Comparison of ENCODE assay signal across 9 cellular contexts in genomic region chr14:23568600-23569310, GRCh38. TPM values are rescaled to one million over a fixed set of nuclear protein-coding genes. Genes with fewer than 3 reads are reported as not detected.
A peak's percentile ranks its signal among the peaks of the same experiment; 100 is the strongest.
DNase-seq lines count a peak whose midpoint lies in the region; ATAC-seq and TF ChIP-seq lines count a peak whose summit lies in the region.
"Had no signal": no experiment of that assay in that cellular context is flagged by ENCODE, and none has a peak within 500 bp of the region (broad histone marks: within the 10 kb centered on the region; RNA-seq: fewer than 3 reads in every experiment).

No MANE protein-coding gene starts in this region.

- H3K9ac ChIP-seq in mesenchymal stem cell (ENCODE audit: low read length) = no peak overlapping the region

- peaks cover 5% of the 10 kb centered on the region for H3K27me3 Mint-ChIP-seq in activated T-helper 1 cell treated with anti-CD3 and anti-CD28 coated beads, Interleukin-12 subunit alpha, Interleukin-12 subunit beta, Interleukin-2, Interleukin-4 antibody, amounts not matched to agents 30 ng/mL and 10 ng/mL and 1 ng/mL, durations not matched to agents 14 hours and 24 hours and 36 hours (ENCODE audit: insufficient read depth)

- H3K4me3 Mint-ChIP-seq in activated T-helper 1 cell treated with anti-CD3 and anti-CD28 coated beads, Interleukin-12 subunit alpha, Interleukin-12 subunit beta, Interleukin-2, Interleukin-4 antibody, amounts not matched to agents 30 ng/mL and 10 ng/mL and 1 ng/mL, durations not matched to agents 14 hours and 24 hours and 36 hours = peak overlapping the region; percentile 100

- no peak overlapping the region for H2BK12ac ChIP-seq in mesenchymal stem cell (ENCODE audit: low read length in 2 of 2)

- no peak overlapping the region for H2BK120ac ChIP-seq in mesenchymal stem cell (ENCODE audit: low read depth, low read length)

- H2BK15ac ChIP-seq in mesenchymal stem cell (ENCODE audit: low read depth, poor library complexity, severe bottlenecking) = no peak overlapping the region

- peak overlapping the region; percentile 28 for H4K8ac ChIP-seq in mesenchymal stem cell (ENCODE audit: low read length)

- peaks cover 3 to 27% of the 10 kb centered on the region in 2 experiments for H3K36me3 ChIP-seq in mesenchymal stem cell (ENCODE audit: control insufficient read depth in 1 of 2, insufficient read depth in 2 of 2, low read depth in 1 of 2, low read length in 2 of 2)

- peak; percentile 31 for DNase-seq in DMS53 (lab: John Stamatoyannopoulos, UW)
- DNase-seq in DMS53 treated with DMSO at 0.1 percent for 48 hours (lab: John Stamatoyannopoulos, UW; ENCODE audit: unreplicated experiment) = no peak
- DNase-seq in LNCaP clone FGC (ENCODE audit: low read depth) = no peak
- no peak for DNase-seq in activated T-helper 1 cell treated with anti-CD3 and anti-CD28 coated beads, Interleukin-12 subunit alpha, Interleukin-12 subunit beta, Interleukin-2, Interleukin-4 antibody, amounts not matched to agents 30 ng/mL and 10 ng/mL and 1 ng/mL, durations not matched to agents 14 hours and 24 hours and 36 hours (ENCODE audit: low spot score)
- DNase-seq in mesenchymal stem cell = peak; percentile 24
- no peak for DNase-seq in activated gamma-delta T cell treated with Interleukin-2 at 50 U/mL for 16 hours

- 0 out of 2 replicates have a peak, but pooled peaks have one; percentile 7 for TF ChIP-seq CTCF in LNCaP clone FGC (IDR thresholded peaks at IDR 0.05; ENCODE audit: control insufficient read depth, extremely low read depth, insufficient read depth)

- no peak for ATAC-seq in GM18870 (IDR thresholded peaks at IDR 0.05; ENCODE audit: unreplicated experiment)
- ATAC-seq in GM19463 (IDR thresholded peaks at IDR 0.05; ENCODE audit: unreplicated experiment) = no peak

- no peaks in the 10 kb centered on the region for H3K9me3 Mint-ChIP-seq in activated T-helper 1 cell treated with anti-CD3 and anti-CD28 coated beads, Interleukin-12 subunit alpha, Interleukin-12 subunit beta, Interleukin-2, Interleukin-4 antibody, amounts not matched to agents 30 ng/mL and 10 ng/mL and 1 ng/mL, durations not matched to agents 14 hours and 24 hours and 36 hours

- no peak overlapping the region for H3K23ac ChIP-seq in mesenchymal stem cell (ENCODE audit: low read length in 2 of 2)

- peaks cover 15% of the 10 kb centered on the region for H3K4me1 ChIP-seq in mesenchymal stem cell (ENCODE audit: control insufficient read depth, insufficient read depth, low read depth, low read length)

- H3K4me3 ChIP-seq in LNCaP clone FGC (ENCODE audit: low read depth, low read length) (no peak overlapping the region), mesenchymal stem cell (ENCODE audit: insufficient read depth in 1 of 2, low read depth in 1 of 2, low read length in 2 of 2) (no peak overlapping the region)

- peak overlapping the region; percentile 33 for H2AK5ac ChIP-seq in mesenchymal stem cell (ENCODE audit: low read length, severe bottlenecking)

- no peak overlapping the region for H2AFZ ChIP-seq in mesenchymal stem cell (ENCODE audit: low read depth, low read length)

- no peak overlapping the region for H4K91ac ChIP-seq in mesenchymal stem cell (ENCODE audit: low read length)

- H3K27ac ChIP-seq in mesenchymal stem cell (ENCODE audit: low read length, poor library complexity, severe bottlenecking) = no peak overlapping the region

- no peak overlapping the region for H3K4ac ChIP-seq in mesenchymal stem cell (ENCODE audit: low read depth in 1 of 2, low read length in 2 of 2)

- intact Hi-C loops in activated T-helper 1 cell treated with anti-CD3 and anti-CD28 coated beads, Interleukin-12 subunit alpha, Interleukin-12 subunit beta, Interleukin-2, Interleukin-4 antibody, amounts not matched to agents 30 ng/mL and 10 ng/mL and 1 ng/mL, durations not matched to agents 14 hours and 24 hours and 36 hours (cut with micrococcal nuclease) = loop anchor here (5.0 to 10.0 kb wide), 2 partner anchors 874 to 1044 kb away; partner anchors contain the start of gene SDR39U1

- H3K27me3 ChIP-seq in mesenchymal stem cell (ENCODE audit: control insufficient read depth in 1 of 2, insufficient read depth in 1 of 2, low read length in 2 of 2) = peaks cover 28 to 34% of the 10 kb centered on the region in 2 experiments

- peaks cover 44% of the 10 kb centered on the region for H3K4me1 Mint-ChIP-seq in activated T-helper 1 cell treated with anti-CD3 and anti-CD28 coated beads, Interleukin-12 subunit alpha, Interleukin-12 subunit beta, Interleukin-2, Interleukin-4 antibody, amounts not matched to agents 30 ng/mL and 10 ng/mL and 1 ng/mL, durations not matched to agents 14 hours and 24 hours and 36 hours (ENCODE audit: low read depth)

- peak overlapping the region; percentile 97 for H3K27ac Mint-ChIP-seq in activated T-helper 1 cell treated with anti-CD3 and anti-CD28 coated beads, Interleukin-12 subunit alpha, Interleukin-12 subunit beta, Interleukin-2, Interleukin-4 antibody, amounts not matched to agents 30 ng/mL and 10 ng/mL and 1 ng/mL, durations not matched to agents 14 hours and 24 hours and 36 hours

- no peak overlapping the region for H3K4me2 ChIP-seq in mesenchymal stem cell (ENCODE audit: low read length, poor library complexity, severe bottlenecking)

- H3K36me3 Mint-ChIP-seq in activated T-helper 1 cell treated with anti-CD3 and anti-CD28 coated beads, Interleukin-12 subunit alpha, Interleukin-12 subunit beta, Interleukin-2, Interleukin-4 antibody, amounts not matched to agents 30 ng/mL and 10 ng/mL and 1 ng/mL, durations not matched to agents 14 hours and 24 hours and 36 hours (ENCODE audit: low read depth) = peaks cover 26% of the 10 kb centered on the region

- H2BK5ac ChIP-seq in mesenchymal stem cell (ENCODE audit: low read depth, low read length, poor library complexity, severe bottlenecking) = no peak overlapping the region

- 11% methylated on average over 1 of the region's 6 CpGs for WGBS in mesenchymal stem cell

- H3K9me3 ChIP-seq in mesenchymal stem cell (ENCODE audit: control insufficient read depth, low read length) = no peaks in the 10 kb centered on the region

- no peak overlapping the region for H3K18ac ChIP-seq in mesenchymal stem cell (ENCODE audit: low read depth in 1 of 2, low read length in 2 of 2)

- no peak overlapping the region for H3K14ac ChIP-seq in mesenchymal stem cell (ENCODE audit: low read length in 2 of 2)

- peaks cover 29% of the 10 kb centered on the region for H3K79me1 ChIP-seq in mesenchymal stem cell (replicated peaks; ENCODE audit: low read length, poor library complexity, severe bottlenecking)

RNA-seq across cellular contexts. Expression of gene AP1G2, which starts 1.2 kb away (rescaled TPM):
- total RNA-seq in activated T-helper 1 cell treated with anti-CD3 and anti-CD28 coated beads, Interleukin-12 subunit alpha, Interleukin-12 subunit beta, Interleukin-2, Interleukin-4 antibody, amounts not matched to agents 30 ng/mL and 10 ng/mL and 1 ng/mL, durations not matched to agents 14 hours and 24 hours and 36 hours = 137 and 145 TPM in 2 replicates
- polyA plus RNA-seq in mesenchymal stem cell (2013, experiment 1 of 2) = 33.4 TPM
- 33.4 TPM for polyA plus RNA-seq in mesenchymal stem cell (2013, experiment 2 of 2)

RNA-seq across cellular contexts. Expression of gene JPH4, which starts 9.8 kb away (rescaled TPM):
- 0.05 TPM in 1 of 2 replicates, not detected in the other for total RNA-seq in activated T-helper 1 cell treated with anti-CD3 and anti-CD28 coated beads, Interleukin-12 subunit alpha, Interleukin-12 subunit beta, Interleukin-2, Interleukin-4 antibody, amounts not matched to agents 30 ng/mL and 10 ng/mL and 1 ng/mL, durations not matched to agents 14 hours and 24 hours and 36 hours
- 0.04 TPM for polyA plus RNA-seq in mesenchymal stem cell (2013, experiment 1 of 2)
- polyA plus RNA-seq in mesenchymal stem cell (2013, experiment 2 of 2) = 0.03 TPM
- total RNA-seq: myocyte had no signal

RNA-seq across cellular contexts. Expression of gene THTPA, which starts 12.7 kb away (rescaled TPM):
- total RNA-seq in activated T-helper 1 cell treated with anti-CD3 and anti-CD28 coated beads, Interleukin-12 subunit alpha, Interleukin-12 subunit beta, Interleukin-2, Interleukin-4 antibody, amounts not matched to agents 30 ng/mL and 10 ng/mL and 1 ng/mL, durations not matched to agents 14 hours and 24 hours and 36 hours = 14.3 and 14.5 TPM in 2 replicates
- polyA plus RNA-seq in mesenchymal stem cell (2013, experiment 1 of 2) = 7.2 TPM
- 7.1 TPM for polyA plus RNA-seq in mesenchymal stem cell (2013, experiment 2 of 2)

RNA-seq across cellular contexts. Expression of gene ZFHX2, which starts 17.2 kb away (rescaled TPM):
- total RNA-seq in activated T-helper 1 cell treated with anti-CD3 and anti-CD28 coated beads, Interleukin-12 subunit alpha, Interleukin-12 subunit beta, Interleukin-2, Interleukin-4 antibody, amounts not matched to agents 30 ng/mL and 10 ng/mL and 1 ng/mL, durations not matched to agents 14 hours and 24 hours and 36 hours = 2.2 and 2.7 TPM in 2 replicates
- 0.19 TPM for polyA plus RNA-seq in mesenchymal stem cell (2013, experiment 1 of 2)
- polyA plus RNA-seq in mesenchymal stem cell (2013, experiment 2 of 2) = 0.23 TPM

Comparison
In these comparisons a context has a peak if more than half of its experiments do, and no peak if none do; other contexts are left out.
1. DNase-seq: peak in DMS53 (single experiment) and mesenchymal stem cell (single experiment); none in DMS53 treated with DMSO at 0.1 percent for 48 hours (single experiment), LNCaP clone FGC (single experiment), activated T-helper 1 cell treated with anti-CD3 and anti-CD28 coated beads, Interleukin-12 subunit alpha, Interleukin-12 subunit beta, Interleukin-2, Interleukin-4 antibody, amounts not matched to agents 30 ng/mL and 10 ng/mL and 1 ng/mL, durations not matched to agents 14 hours and 24 hours and 36 hours (single experiment) and activated gamma-delta T cell treated with Interleukin-2 at 50 U/mL for 16 hours (single experiment).